In genomic region chr4:6472387-6473263, GRCh38 we compare ENCODE assay signal across 9 cellular contexts. TPM values are rescaled to one million over a fixed set of nuclear protein-coding genes. Genes with fewer than 3 reads are reported as not detected.
DNase-seq lines count a peak whose midpoint lies in the region; ATAC-seq, FAIRE-seq and TF ChIP-seq lines count a peak whose summit lies in the region.
"Had no signal": no experiment of that assay in that cellular context is flagged by ENCODE, and none has a peak within 500 bp of the region (broad histone marks: within the 10 kb centered on the region; RNA-seq: fewer than 3 reads in every experiment).

PPP2R2C (minus strand) TSS chr4:6472614; CDS start chr4:6472229, 385 bp downstream.

- peak within 1 kb of the TSS; percentile 75; the same call in 1 of the 2 replicates for H2AK5ac ChIP-seq in H1 (ENCODE audit: low read depth, low read length)

- H3K9ac ChIP-seq in H1 (replicated peaks in 1 of 4; ENCODE audit: extremely low read depth in 1 of 4, low read depth in 3 of 4, low read length in 3 of 4) (no peak within 1 kb of the TSS), neural cell (ENCODE audit: low read length) (peak within 1 kb of the TSS; percentile 78)

- H2BK15ac ChIP-seq in H1 (ENCODE audit: low read length) = 0 out of 2 replicates have a peak within 1 kb of the TSS, but pooled peaks have one; percentile 61

- H3K27ac ChIP-seq in H1 (ENCODE audit: low read depth, low read length) (no peak within 1 kb of the TSS), neural cell (ENCODE audit: low read length) (peak within 1 kb of the TSS; percentile 45)

- H3K9me3 ChIP-seq in H1 (ENCODE audit: insufficient read depth in 2 of 2, low read depth in 1 of 2, low read length in 1 of 2) (no peaks in the 10 kb centered on the region), neural cell (ENCODE audit: low read length) (no peaks in the 10 kb centered on the region)

- TF ChIP-seq CTCF in Calu3 (IDR thresholded peaks at IDR 0.05; ENCODE audit: unreplicated experiment) = no peak
- TF ChIP-seq CTCF in LNCaP clone FGC (IDR thresholded peaks at IDR 0.05; ENCODE audit: control insufficient read depth, extremely low read depth, insufficient read depth) = peak; percentile 13; the same call in 1 of the 2 replicates
- no peak for TF ChIP-seq CTCF in H1 (IDR thresholded peaks at IDR 0.05; ENCODE audit: control extremely low read depth in 1 of 3, insufficient read depth in 1 of 3, low read depth in 1 of 3, low read length in 3 of 3)
- TF ChIP-seq CTCF in neural cell (IDR thresholded peaks at IDR 0.05; ENCODE audit: poor library complexity, severe bottlenecking) = peak; percentile 44

- TF ChIP-seq POLR2A in H1 (IDR thresholded peaks at IDR 0.05; ENCODE audit: control extremely low read depth in 1 of 2, low read depth in 2 of 2, low read length in 2 of 2) = no peak

- H3K4me3 ChIP-seq in LNCaP clone FGC (ENCODE audit: low read depth, low read length) (peak within 1 kb of the TSS; percentile 63), H1 (ENCODE audit: extremely low read depth in 1 of 4, insufficient read depth in 2 of 4, low read depth in 3 of 4, low read length in 4 of 4) (peak within 1 kb of the TSS; percentile 24 to 70 (median 52)), neural cell (ENCODE audit: low read length) (peak within 1 kb of the TSS; percentile 87)
- H3K4me3 ChIP-seq: GM12878 had no signal

- H3K79me2 ChIP-seq in H1 (ENCODE audit: control insufficient read depth in 1 of 2, insufficient read depth in 2 of 2, low read length in 2 of 2) (no peaks in the 10 kb centered on the region), neural cell (replicated peaks; ENCODE audit: insufficient read depth, low read length) (no peaks in the 10 kb centered on the region)

- no peak for ATAC-seq in HG02885 (IDR thresholded peaks at IDR 0.05; ENCODE audit: poor library complexity, unreplicated experiment)
- ATAC-seq: GM12878 had no signal

- H4K8ac ChIP-seq in H1 (ENCODE audit: extremely low read depth, insufficient read depth, low read length) = peak within 1 kb of the TSS; percentile 71

- POLR2A ChIA-PET in H1 (lab: Charles Lee; ENCODE audit: partially characterized antibody) = no interaction called here

- peaks cover 32% of the 10 kb centered on the region for H3K27me3 Mint-ChIP-seq in Calu3 (ENCODE audit: unreplicated experiment)

- BruUV-seq in Calu3 (replicated peaks; lab: Mats Ljungman, UMichigan) = no TSS peak

- H3K18ac ChIP-seq in H1 (ENCODE audit: extremely low read depth, low read length) = peak within 1 kb of the TSS; percentile 62

- CTCF ChIA-PET in Calu3 (lab: Charles Lee) = interaction anchor here (0.6 kb wide), 1 partner anchor 113 kb away, joined by 5 read pairs; no protein-coding TSS in a partner anchor
- CTCF ChIA-PET in H1 (lab: Charles Lee; ENCODE audit: partially characterized antibody) = interaction anchor here (0.5 to 2.7 kb wide), 19 partner anchors 9 to 208 kb away, joined by 3 to 20 read pairs (median 3); partner anchors contain the start of gene MAN2B2

- WGBS in H1 (ENCODE audit: extremely low coverage in 1 of 2, insufficient coverage in 1 of 2, insufficient read length in 1 of 2, insufficient replicate concordance in 2 of 2, low coverage in 1 of 2, low lambda C conversion rate in 2 of 2, missing lambda C conversion rate in 1 of 2), 2 experiments = 34% methylated on average over 9 of the region's 86 CpGs; no CpG with 5 or more reads in 1 of the 2 experiments

- peak; percentile 43 for DNase-seq in Calu3
- no peak for DNase-seq in LNCaP clone FGC (ENCODE audit: low read depth)
- DNase-seq in H1 (ENCODE audit: low read depth in 1 of 2, low spot score in 2 of 2) = peak in 1 of 2 experiments; percentile 59
- DNase-seq in activated CD4-positive, alpha-beta T cell treated with anti-CD3 and anti-CD28 coated beads for 1 hour = no peak
- DNase-seq in NCI-H2107 (lab: John Stamatoyannopoulos, UW) = no peak
- DNase-seq in SIG-M5 treated with dmso at 0.1 percent for 504 hours (lab: John Stamatoyannopoulos, UW; ENCODE audit: unreplicated experiment) = no peak

- peaks cover 10% of the 10 kb centered on the region for H3K36me3 Mint-ChIP-seq in Calu3 (ENCODE audit: insufficient read depth, unreplicated experiment)

- peak within 1 kb of the TSS; percentile 63 for H3K4me3 Mint-ChIP-seq in Calu3 (ENCODE audit: low read depth, unreplicated experiment)

- peaks cover 3 to 4% of the 10 kb centered on the region in 2 experiments for H4K20me1 ChIP-seq in H1 (replicated peaks in 1 of 2; ENCODE audit: control insufficient read depth in 1 of 2, insufficient read depth in 2 of 2, low read length in 2 of 2)
- H4K20me1 ChIP-seq in neural cell (ENCODE audit: insufficient read depth) = no peaks in the 10 kb centered on the region

- no peak within 1 kb of the TSS for H2BK12ac ChIP-seq in H1 (ENCODE audit: low read depth, low read length)

- no peak within 1 kb of the TSS for H2BK120ac ChIP-seq in H1 (replicated peaks; ENCODE audit: low read depth, low read length)

- no peaks in the 10 kb centered on the region for H3K9me2 ChIP-seq in neural cell (ENCODE audit: insufficient read depth, low read length)

- H3K9me3 Mint-ChIP-seq in Calu3 (ENCODE audit: low read depth, unreplicated experiment) = no peaks in the 10 kb centered on the region

- H3K23me2 ChIP-seq in H1 (ENCODE audit: low read depth, low read length) = peaks cover 12% of the 10 kb centered on the region; the same call in 1 of the 2 replicates

- no peak within 1 kb of the TSS for H3K4ac ChIP-seq in H1 (replicated peaks; ENCODE audit: insufficient read length, low read depth, low read length)

- no peak within 1 kb of the TSS for H4K5ac ChIP-seq in H1 (ENCODE audit: insufficient read length, low read depth, low read length)

- H2AFZ ChIP-seq in H1 (ENCODE audit: low read length) (no peak within 1 kb of the TSS; the same call in 1 of the 2 replicates), neural cell (ENCODE audit: low read depth, low read length) (peak within 1 kb of the TSS; percentile 41)

- H4K91ac ChIP-seq in H1 (replicated peaks; ENCODE audit: insufficient read length, low read length) = peak within 1 kb of the TSS; percentile 15

- H3F3A ChIP-seq in neural cell (ENCODE audit: insufficient read depth, low read length, poor library complexity, severe bottlenecking) = no peaks in the 10 kb centered on the region

- no peak within 1 kb of the TSS; the same call in 1 of the 2 replicates for H2BK5ac ChIP-seq in H1 (ENCODE audit: low read depth, low read length)

- FAIRE-seq in H1 (lab: Jason Lieb, UNC) = no peak
- FAIRE-seq: GM12878 had no signal

- TF ChIP-seq RAD21 in H1 (IDR thresholded peaks at IDR 0.05 in 1 of 2, conservative IDR thresholded peaks at IDR 0.05 in 1 of 2; ENCODE audit: low read depth in 2 of 2, low read length in 2 of 2) (peak in 1 of 2 experiments; percentile 7; a peak in 1 of 4 replicates), neural cell (conservative IDR thresholded peaks at IDR 0.05) (peak; percentile 56)

- H3K36me3 ChIP-seq in H1 (ENCODE audit: control insufficient read depth in 2 of 4, insufficient read depth in 4 of 4, low read length in 3 of 4) (no peaks in the 10 kb centered on the region), neural cell (ENCODE audit: insufficient read depth, low read length) (no peaks in the 10 kb centered on the region)

- H3K4me2 ChIP-seq in H1 (ENCODE audit: insufficient read depth in 1 of 2, low read depth in 2 of 2, low read length in 2 of 2) (peak within 1 kb of the TSS; percentile 43 to 95), neural cell (ENCODE audit: low read length) (peak within 1 kb of the TSS; percentile 62)

- H3K4me1 Mint-ChIP-seq in Calu3 (ENCODE audit: low read depth, unreplicated experiment) = peaks cover under 1% of the 10 kb centered on the region

- TF ChIP-seq EP300 in H1 (IDR thresholded peaks at IDR 0.05; ENCODE audit: borderline replicate concordance in 1 of 2, low read depth in 2 of 2, low read length in 2 of 2) = no peak
- TF ChIP-seq EP300 in neural cell (conservative IDR thresholded peaks at IDR 0.05; ENCODE audit: poor library complexity, severe bottlenecking) = peak; percentile 12

- H3K27ac Mint-ChIP-seq in Calu3 (ENCODE audit: unreplicated experiment) = no peak within 1 kb of the TSS

- peak within 1 kb of the TSS; percentile 72; the same call in 1 of the 2 replicates for H2BK20ac ChIP-seq in H1 (ENCODE audit: low read length)

- no peak within 1 kb of the TSS for H3K23ac ChIP-seq in H1 (ENCODE audit: insufficient read length)

- peaks cover 0 to 16% (median 12%) of the 10 kb centered on the region in 4 experiments; a peak in 6 of 7 replicates for H3K4me1 ChIP-seq in H1 (replicated peaks in 1 of 4; ENCODE audit: control insufficient read depth in 3 of 4, insufficient read depth in 4 of 4, low read length in 3 of 4)

- intact Hi-C loops in Calu3 (cut with micrococcal nuclease; ENCODE audit: unreplicated experiment) = no loop called here

- H3K79me1 ChIP-seq in H1 (ENCODE audit: low read depth, low read length) = no peaks in the 10 kb centered on the region; the same call in 1 of the 2 replicates

- H3K56ac ChIP-seq in H1 (replicated peaks; ENCODE audit: insufficient read length, low read depth, low read length) = no peak within 1 kb of the TSS

- H3K27me3 ChIP-seq in H1 (replicated peaks in 1 of 4; ENCODE audit: control insufficient read depth in 3 of 4, extremely low read depth in 1 of 4, insufficient read depth in 3 of 4, low read length in 3 of 4) (peaks cover 20 to 51% (median 40%) of the 10 kb centered on the region in 4 experiments), neural cell (ENCODE audit: insufficient read depth, low read depth, low read length) (peaks cover 47% of the 10 kb centered on the region)

- H3K14ac ChIP-seq in H1 (ENCODE audit: insufficient read length) = no peak within 1 kb of the TSS

TF ChIP-seq in neural cell, 6 proteins besides CTCF, POLR2A, EP300 and RAD21 (continues in another document):
- TF ChIP-seq MXI1 (conservative IDR thresholded peaks at IDR 0.05; ENCODE audit: poor library complexity, severe bottlenecking) (no peak), SMC3 (conservative IDR thresholded peaks at IDR 0.05; ENCODE audit: poor library complexity) (peak; percentile 61), EZH2 (IDR thresholded peaks at IDR 0.05; ENCODE audit: borderline replicate concordance, insufficient read depth, low read length, poor library complexity, severe bottlenecking) (no peak), TAF1 (IDR thresholded peaks at IDR 0.05; ENCODE audit: low read depth) (no peak), POLR2AphosphoS5 (IDR thresholded peaks at IDR 0.05) (peak; percentile 51)

RNA-seq across cellular contexts. Expression of gene PPP2R2C, which starts in this region (rescaled TPM):
- 9.4 and 9.8 TPM in 2 replicates for total RNA-seq in Calu3 (2022)
- 6.4 and 7.1 TPM in 2 replicates for total RNA-seq in H1 (2021; fragmentation: NEBNext Ultra II Directional; extraction: Animal tissue kit (Norgen Biotek cat#: 25700))
- polyA plus RNA-seq in H1 (2011; rRNA removed) (6.4 and 7.5 TPM in 2 replicates), neural cell (34.4 and 41.2 TPM in 2 replicates)
- polyA plus RNA-seq in H1 (2011; cell fraction: cytosol; rRNA removed) = 7.7 TPM
- 8.8 TPM for polyA plus RNA-seq in H1 (2011; cell fraction: nucleus; rRNA removed)
- 4.9 to 7.3 TPM (median 5.8 TPM) in 4 replicates for polyA plus RNA-seq in H1 (2012, experiment 1 of 2)
- 2.3 TPM for polyA plus RNA-seq in H1 (2012, experiment 2 of 2)
- polyA plus RNA-seq in H1 (2013, experiment 1 of 2) = 6.6 TPM
- 6.4 TPM for polyA plus RNA-seq in H1 (2013, experiment 2 of 2)
- polyA minus RNA-seq in H1 (2011; rRNA and poly(A)+ RNA removed) = 14.1 and 14.6 TPM in 2 replicates
- polyA minus RNA-seq in H1 (2011; cell fraction: cytosol; rRNA and poly(A)+ RNA removed) = 4.1 TPM
- 4.2 TPM for polyA minus RNA-seq in H1 (2011; cell fraction: nucleus; rRNA and poly(A)+ RNA removed)
- 73.6 and 75.0 TPM in 2 replicates for polyA minus RNA-seq in neural cell

Comparison
In these comparisons a context has a peak if more than half of its experiments do, and no peak if none do; other contexts are left out.
1. CTCF ChIP-seq: peak in LNCaP clone FGC (single experiment) and neural cell (single experiment); none in Calu3 (single experiment) and H1 (0 of 3).
2. Peak in every context shown above with its lines, with median percentiles within 50 percentile points of each other: H3K4me3 ChIP-seq.